In the genomic region with DNA sequence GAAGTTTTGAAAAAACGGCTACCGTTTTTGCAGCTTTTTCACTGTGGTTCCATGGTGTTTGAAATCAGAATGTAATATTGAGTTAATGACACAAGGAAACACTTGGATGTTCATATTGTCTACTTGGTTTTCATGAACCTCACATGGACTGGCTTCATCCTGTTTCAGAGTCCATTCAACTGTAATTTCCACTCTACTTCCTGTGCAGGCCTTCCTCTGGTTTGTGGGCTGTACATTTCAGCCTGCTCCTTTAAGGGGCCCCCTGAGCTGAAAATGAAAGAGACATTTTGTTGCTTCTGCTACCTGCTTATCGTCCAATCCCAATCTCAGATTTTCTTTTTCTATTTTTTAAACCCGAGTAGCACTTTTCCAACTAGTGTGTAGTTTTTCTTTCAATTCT, we compare ENCODE assay signal across 11 cellular contexts. TPM values are rescaled to one million over a fixed set of nuclear protein-coding genes. Genes with fewer than 3 reads are reported as not detected.
DNase-seq lines count a peak whose midpoint lies in the region; ATAC-seq and TF ChIP-seq lines count a peak whose summit lies in the region.
"Had no signal": no experiment of that assay in that cellular context is flagged by ENCODE, and none has a peak within 500 bp of the region (broad histone marks: within the 10 kb centered on the region; RNA-seq: fewer than 3 reads in every experiment).

No MANE protein-coding gene starts in this region.

- H3K9ac ChIP-seq in Karpas-422 (ENCODE audit: low read length), result no peak overlapping the region

- H3K4me1 Mint-ChIP-seq in activated naive CD4-positive, alpha-beta T cell treated with anti-CD3 and anti-CD28 coated beads, Interleukin-2, amount 10 ng/mL, durations not matched to agents 7 days and 5 days, result peaks cover 71% of the 10 kb centered on the region
- peaks cover 35% of the 10 kb centered on the region for H3K4me1 Mint-ChIP-seq in activated naive CD4-positive, alpha-beta T cell treated with anti-CD3 and anti-CD28 coated beads for 36 hours (ENCODE audit: low read depth)
- peaks cover 42% of the 10 kb centered on the region for H3K4me1 Mint-ChIP-seq in activated CD8-positive, alpha-beta T cell treated with anti-CD3 and anti-CD28 coated beads for 36 hours (ENCODE audit: low read depth)

- peaks cover 13% of the 10 kb centered on the region; the same call in 1 of the 2 replicates for H3K36me3 ChIP-seq in Karpas-422 (ENCODE audit: insufficient read depth, low read length)
- H3K36me3 ChIP-seq: cardiac muscle cell had no signal

- peak overlapping the region; percentile 46 for H3K4me3 Mint-ChIP-seq in activated naive CD4-positive, alpha-beta T cell treated with anti-CD3 and anti-CD28 coated beads, Interleukin-2, amount 10 ng/mL, durations not matched to agents 7 days and 5 days
- no peak overlapping the region for H3K4me3 Mint-ChIP-seq in activated naive CD4-positive, alpha-beta T cell treated with anti-CD3 and anti-CD28 coated beads for 36 hours
- peak overlapping the region; percentile 33 for H3K4me3 Mint-ChIP-seq in activated CD8-positive, alpha-beta T cell treated with anti-CD3 and anti-CD28 coated beads for 36 hours

- no peak overlapping the region for H3K4me3 ChIP-seq in Karpas-422 (ENCODE audit: low read length)
- H3K4me3 ChIP-seq: cardiac muscle cell had no signal

- ATAC-seq in HG03196 (IDR thresholded peaks at IDR 0.05; ENCODE audit: unreplicated experiment), result peak; percentile 75
- ATAC-seq in activated CD8-positive, alpha-beta T cell treated with anti-CD3 and anti-CD28 coated beads for 36 hours, result peak; percentile 61
- ATAC-seq in HG03025 (IDR thresholded peaks at IDR 0.05; ENCODE audit: low FRiP score, unreplicated experiment), result no peak

- intact Hi-C loops in activated naive CD4-positive, alpha-beta T cell treated with anti-CD3 and anti-CD28 coated beads for 36 hours (cut with micrococcal nuclease), result loop anchor here (5.0 to 10.0 kb wide), 3 partner anchors 126 to 366 kb away; no protein-coding TSS in a partner anchor
- intact Hi-C loops in activated CD8-positive, alpha-beta T cell treated with anti-CD3 and anti-CD28 coated beads for 36 hours (cut with micrococcal nuclease), result loop anchor here (5.0 kb wide), 3 partner anchors 51 to 239 kb away; no protein-coding TSS in a partner anchor

- H3K27me3 Mint-ChIP-seq in activated naive CD4-positive, alpha-beta T cell treated with anti-CD3 and anti-CD28 coated beads, Interleukin-2, amount 10 ng/mL, durations not matched to agents 7 days and 5 days, result peaks cover 22% of the 10 kb centered on the region
- peaks cover 26% of the 10 kb centered on the region for H3K27me3 Mint-ChIP-seq in activated naive CD4-positive, alpha-beta T cell treated with anti-CD3 and anti-CD28 coated beads for 36 hours (ENCODE audit: low read depth)
- H3K27me3 Mint-ChIP-seq in activated CD8-positive, alpha-beta T cell treated with anti-CD3 and anti-CD28 coated beads for 36 hours, result peaks cover 2% of the 10 kb centered on the region

- H2AFZ ChIP-seq in Karpas-422 (ENCODE audit: low read length), result no peak overlapping the region

- H3K9me3 Mint-ChIP-seq in activated naive CD4-positive, alpha-beta T cell treated with anti-CD3 and anti-CD28 coated beads, Interleukin-2, amount 10 ng/mL, durations not matched to agents 7 days and 5 days, result no peaks in the 10 kb centered on the region
- no peaks in the 10 kb centered on the region for H3K9me3 Mint-ChIP-seq in activated naive CD4-positive, alpha-beta T cell treated with anti-CD3 and anti-CD28 coated beads for 36 hours
- no peaks in the 10 kb centered on the region for H3K9me3 Mint-ChIP-seq in activated CD8-positive, alpha-beta T cell treated with anti-CD3 and anti-CD28 coated beads for 36 hours

- no peaks in the 10 kb centered on the region for H4K20me1 ChIP-seq in Karpas-422 (ENCODE audit: insufficient read depth, low read depth, low read length)

- no peaks in the 10 kb centered on the region for H3K9me3 ChIP-seq in Karpas-422 (ENCODE audit: low read length)

- no peaks in the 10 kb centered on the region for H3K79me2 ChIP-seq in Karpas-422 (ENCODE audit: low read length)

- no peak for TF ChIP-seq CTCF in activated CD8-positive, alpha-beta T cell treated with anti-CD3 and anti-CD28 coated beads for 36 hours (IDR thresholded peaks at IDR 0.05)

- H3K4me1 ChIP-seq in Karpas-422 (ENCODE audit: low read length), result no peaks in the 10 kb centered on the region

- CTCF ChIA-PET in activated naive CD4-positive, alpha-beta T cell treated with anti-CD3 and anti-CD28 coated beads, Interleukin-2, amount 10 ng/mL, durations not matched to agents 7 days and 5 days (lab: Charles Lee), result interaction anchor here (0.9 to 2.6 kb wide), 2 partner anchors 69 to 188 kb away, joined by 3 to 10 read pairs; no protein-coding TSS in a partner anchor
- CTCF ChIA-PET in activated naive CD4-positive, alpha-beta T cell treated with anti-CD3 and anti-CD28 coated beads for 36 hours (lab: Charles Lee), result interaction anchor here (0.9 to 1.0 kb wide), 2 partner anchors 28 to 237 kb away, joined by 3 read pairs; no protein-coding TSS in a partner anchor
- CTCF ChIA-PET in activated CD8-positive, alpha-beta T cell treated with anti-CD3 and anti-CD28 coated beads for 36 hours (lab: Charles Lee), result interaction anchor here (0.9 to 5.3 kb wide), 10 partner anchors 9 to 238 kb away, joined by 3 to 47 read pairs (median 6); partner anchors contain the start of gene CDKN2B

- no peaks in the 10 kb centered on the region for H3K27me3 ChIP-seq in Karpas-422 (ENCODE audit: low read length)
- H3K27me3 ChIP-seq: cardiac muscle cell had no signal

- no peak overlapping the region for H3K4me2 ChIP-seq in Karpas-422 (ENCODE audit: low read depth, low read length, poor library complexity, severe bottlenecking)

- POLR2A ChIA-PET in activated CD8-positive, alpha-beta T cell treated with anti-CD3 and anti-CD28 coated beads for 36 hours (lab: Charles Lee), result interaction anchor here (1.6 to 1.9 kb wide), 2 partner anchors 23 to 29 kb away, joined by 5 to 7 read pairs; no protein-coding TSS in a partner anchor

- peaks cover 52% of the 10 kb centered on the region for H3K36me3 Mint-ChIP-seq in activated naive CD4-positive, alpha-beta T cell treated with anti-CD3 and anti-CD28 coated beads, Interleukin-2, amount 10 ng/mL, durations not matched to agents 7 days and 5 days
- no peaks in the 10 kb centered on the region for H3K36me3 Mint-ChIP-seq in activated naive CD4-positive, alpha-beta T cell treated with anti-CD3 and anti-CD28 coated beads for 36 hours (ENCODE audit: low read depth)
- no peaks in the 10 kb centered on the region for H3K36me3 Mint-ChIP-seq in activated CD8-positive, alpha-beta T cell treated with anti-CD3 and anti-CD28 coated beads for 36 hours (ENCODE audit: low read depth)

- H3K27ac ChIP-seq in Karpas-422 (ENCODE audit: low read length), result no peak overlapping the region
- H3K27ac ChIP-seq: cardiac muscle cell, VCaP had no signal

- H3K9me2 ChIP-seq in Karpas-422 (replicated peaks; ENCODE audit: insufficient read depth, low read length), result no peaks in the 10 kb centered on the region

- in situ Hi-C loops in G401 (cut with HindIII; ENCODE audit: low sequenced_read_pairs), result no loop called here

- peak; percentile 54 for DNase-seq in activated naive CD4-positive, alpha-beta T cell treated with anti-CD3 and anti-CD28 coated beads, Interleukin-2, amount 10 ng/mL, durations not matched to agents 7 days and 5 days
- no peak for DNase-seq in activated naive CD4-positive, alpha-beta T cell treated with anti-CD3 and anti-CD28 coated beads for 36 hours
- peak; percentile 55 for DNase-seq in activated CD8-positive, alpha-beta T cell treated with anti-CD3 and anti-CD28 coated beads for 36 hours
- DNase-seq in G401 (ENCODE audit: low spot score) (no peak), anterior cingulate cortex (lab: John Stamatoyannopoulos, UW) (no peak), Karpas-422 (no peak)
- DNase-seq: NCI-H2081 treated with DMSO at 0.1 percent for 48 hours had no signal

- H3K27ac Mint-ChIP-seq in activated naive CD4-positive, alpha-beta T cell treated with anti-CD3 and anti-CD28 coated beads, Interleukin-2, amount 10 ng/mL, durations not matched to agents 7 days and 5 days, result peak overlapping the region; percentile 82
- H3K27ac Mint-ChIP-seq in activated naive CD4-positive, alpha-beta T cell treated with anti-CD3 and anti-CD28 coated beads for 36 hours, result no peak overlapping the region
- peak overlapping the region; percentile 68 for H3K27ac Mint-ChIP-seq in activated CD8-positive, alpha-beta T cell treated with anti-CD3 and anti-CD28 coated beads for 36 hours

RNA-seq across cellular contexts. Expression of gene CDKN2B, which starts 41.8 kb away (rescaled TPM):
- not detected for total RNA-seq in activated naive CD4-positive, alpha-beta T cell treated with anti-CD3 and anti-CD28 coated beads for 36 hours
- total RNA-seq in activated CD8-positive, alpha-beta T cell treated with anti-CD3 and anti-CD28 coated beads for 36 hours, result not detected
- 0.61 and 2.6 TPM in 2 replicates for total RNA-seq in G401 (2014; rRNA removed; shearing (Covaris generic))
- total RNA-seq in Karpas-422 (2014; rRNA removed; shearing (Covaris generic); ENCODE audit: low replicate concordance), result 2.0 and 4.3 TPM in 2 replicates

RNA-seq across cellular contexts. Expression of gene CDKN2B-AS1, which starts 56.3 kb away (rescaled TPM):
- total RNA-seq in activated naive CD4-positive, alpha-beta T cell treated with anti-CD3 and anti-CD28 coated beads for 36 hours, result under 1 TPM in 1 of 2 experiments, not detected in 1; 0.24 TPM
- total RNA-seq in activated CD8-positive, alpha-beta T cell treated with anti-CD3 and anti-CD28 coated beads for 36 hours, result under 1 TPM; 0.41 to 0.81 TPM
- total RNA-seq in G401 (2014; rRNA removed; shearing (Covaris generic)), result not detected in 2 replicates
- 14.5 and 35.3 TPM in 2 replicates for total RNA-seq in Karpas-422 (2014; rRNA removed; shearing (Covaris generic); ENCODE audit: low replicate concordance)
- total RNA-seq: cardiac muscle cell had no signal

RNA-seq across cellular contexts. Expression of gene CDKN2A, which starts 56.7 kb away (rescaled TPM):
- under 1 TPM; 0.57 to 0.89 TPM for total RNA-seq in activated naive CD4-positive, alpha-beta T cell treated with anti-CD3 and anti-CD28 coated beads for 36 hours
- 1 to 10 TPM; 2.1 to 2.5 TPM for total RNA-seq in activated CD8-positive, alpha-beta T cell treated with anti-CD3 and anti-CD28 coated beads for 36 hours
- 8.4 and 14.6 TPM in 2 replicates for total RNA-seq in G401 (2014; rRNA removed; shearing (Covaris generic))
- total RNA-seq in Karpas-422 (2014; rRNA removed; shearing (Covaris generic); ENCODE audit: low replicate concordance), result 88.7 and 254 TPM in 2 replicates

Comparison
In these comparisons a context has a peak if more than half of its experiments do, and no peak if none do; other contexts are left out.
1. DNase-seq: peak in activated naive CD4-positive, alpha-beta T cell treated with anti-CD3 and anti-CD28 coated beads, Interleukin-2, amount 10 ng/mL, durations not matched to agents 7 days and 5 days (single experiment) and activated CD8-positive, alpha-beta T cell treated with anti-CD3 and anti-CD28 coated beads for 36 hours (single experiment); none in activated naive CD4-positive, alpha-beta T cell treated with anti-CD3 and anti-CD28 coated beads for 36 hours (single experiment), G401 (single experiment), anterior cingulate cortex (0 of 58) and Karpas-422 (single experiment).